8 cellular contexts compared by ENCODE assay signal in the genomic region with DNA sequence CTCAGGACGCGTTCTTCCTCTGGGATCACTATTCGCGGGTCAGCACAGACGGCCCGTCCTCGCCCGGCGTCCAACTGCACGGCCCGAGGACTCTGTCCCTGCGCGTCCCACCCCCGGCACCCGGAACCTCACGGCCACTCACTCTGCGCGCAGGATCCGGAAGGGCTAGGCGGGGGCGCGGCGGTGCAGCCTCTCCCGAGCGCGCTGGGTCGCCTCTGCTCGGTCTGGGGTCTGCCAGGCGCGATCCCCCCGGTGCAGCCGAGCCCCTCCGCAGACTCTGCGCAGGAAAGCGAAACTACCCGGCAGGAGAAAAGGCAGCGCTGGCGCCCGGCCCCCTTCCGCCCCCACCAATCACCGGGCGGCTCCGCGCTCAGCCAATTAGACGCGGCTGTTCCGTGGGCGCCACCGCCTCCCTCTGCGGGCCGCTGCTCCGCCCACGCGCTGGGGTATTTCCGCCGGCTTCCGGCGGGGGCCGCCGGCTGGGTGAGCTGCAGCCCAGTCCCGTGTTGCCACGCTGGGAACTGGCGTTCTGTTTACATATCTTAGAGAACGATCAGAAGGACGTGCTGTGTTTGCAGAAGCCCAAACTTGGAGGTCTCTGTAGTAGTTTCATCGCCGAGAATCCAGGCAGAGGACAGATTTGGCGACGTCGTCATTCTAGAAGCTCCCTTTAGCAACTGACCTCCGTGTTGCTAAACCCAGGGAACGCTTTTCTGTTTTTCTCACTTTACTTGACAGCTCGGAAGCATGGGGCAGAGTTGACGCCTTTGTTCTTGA. TPM values are rescaled to one million over a fixed set of nuclear protein-coding genes. Genes with fewer than 3 reads are reported as not detected.
DNase-seq lines count a peak whose midpoint lies in the region; ATAC-seq, FAIRE-seq and TF ChIP-seq lines count a peak whose summit lies in the region.

STAT1 (minus strand) TSS at position 296 of the 777 bp plus-strand sequence. CDS start 4,168 bp downstream, outside the sequence.

- no peak for FAIRE-seq in bronchial epithelial cell (lab: Jason Lieb, UNC)

- DNase-seq in AG04450 (ENCODE audit: low read depth, low spot score) (peak; percentile 89), NCI-H2196 treated with DMSO at 0.1 percent for 48 hours (lab: John Stamatoyannopoulos, UW; ENCODE audit: unreplicated experiment) (peak; percentile 80), WERI-Rb-1 (peak; percentile 89), bronchial epithelial cell (ENCODE audit: low read depth) (peak; percentile 72), immature natural killer cell (peak; percentile 96), smooth muscle cell of the brain vasculature (ENCODE audit: low read depth, low spot score) (peak; percentile 70)

- H3K4me3 Mint-ChIP-seq in immature natural killer cell, result no peak within 1 kb of the TSS

- POLR2A ChIA-PET in AG04450 (lab: Yijun Ruan, JAX), result interaction anchor here (0.7 to 1.4 kb wide), 4 partner anchors 32 to 38 kb away, joined by 3 to 11 read pairs (median 3); no protein-coding TSS in a partner anchor

- TF ChIP-seq CTCF in AG04450 (IDR thresholded peaks at IDR 0.05; ENCODE audit: low read depth, low read length), result no peak
- TF ChIP-seq CTCF in WERI-Rb-1 (IDR thresholded peaks at IDR 0.05; ENCODE audit: low read depth, low read length), result no peak
- no peak for TF ChIP-seq CTCF in bronchial epithelial cell (IDR thresholded peaks at IDR 0.05; ENCODE audit: insufficient read depth, low read length, severe bottlenecking)

- H3K4me1 Mint-ChIP-seq in immature natural killer cell, result peaks cover 13 to 25% of the 10 kb centered on the region in 2 donors

- H3K36me3 ChIP-seq in WERI-Rb-1, result peaks cover 6% of the 10 kb centered on the region
- H3K36me3 ChIP-seq in bronchial epithelial cell (ENCODE audit: control insufficient read depth, insufficient read depth, low read length), result peaks cover 8% of the 10 kb centered on the region

- no peaks in the 10 kb centered on the region for H3K27me3 ChIP-seq in AG04450 (ENCODE audit: control insufficient read depth, insufficient read depth, low read length)
- H3K27me3 ChIP-seq in WERI-Rb-1 (ENCODE audit: insufficient read depth, low read depth, severe bottlenecking), result no peaks in the 10 kb centered on the region
- H3K27me3 ChIP-seq in bronchial epithelial cell (ENCODE audit: control insufficient read depth, insufficient read depth, low read length), result no peaks in the 10 kb centered on the region

- peak within 1 kb of the TSS; percentile 98 for H3K27ac ChIP-seq in AG04450 (ENCODE audit: low read depth, low read length)
- peak within 1 kb of the TSS; percentile 87 for H3K27ac ChIP-seq in WERI-Rb-1

- no peak within 1 kb of the TSS for H3K27ac Mint-ChIP-seq in immature natural killer cell

- H3K27me3 Mint-ChIP-seq in immature natural killer cell (ENCODE audit: low read depth in 3 of 3), result peaks cover 0 to 8% (median 2%) of the 10 kb centered on the region in 3 donors

- CTCF ChIA-PET in AG04450 (lab: Charles Lee), result interaction anchor here (0.7 to 1.3 kb wide), 2 partner anchors 141 to 142 kb away, joined by 3 to 4 read pairs; no protein-coding TSS in a partner anchor

- no peaks in the 10 kb centered on the region for H3K9me3 Mint-ChIP-seq in immature natural killer cell

- peak within 1 kb of the TSS; percentile 89 for H3K4me3 ChIP-seq in AG04450 (ENCODE audit: low read depth, low read length)
- H3K4me3 ChIP-seq in WERI-Rb-1 (ENCODE audit: low read depth, low read length), result peak within 1 kb of the TSS; percentile 91
- H3K4me3 ChIP-seq in bronchial epithelial cell (ENCODE audit: low read depth, low read length), result peak within 1 kb of the TSS; percentile 91

- peaks cover 0 to 9% (median 9%) of the 10 kb centered on the region in 3 donors for H3K36me3 Mint-ChIP-seq in immature natural killer cell

- H3K9me3 ChIP-seq in AG04450 (ENCODE audit: control insufficient read depth, insufficient read depth, low read length) (no peaks in the 10 kb centered on the region), WERI-Rb-1 (ENCODE audit: severe bottlenecking) (no peaks in the 10 kb centered on the region)

- ATAC-seq in GM18870 (IDR thresholded peaks at IDR 0.05; ENCODE audit: unreplicated experiment) (peak; percentile 63), HG03108 (IDR thresholded peaks at IDR 0.05; ENCODE audit: unreplicated experiment) (peak; percentile 82)

RNA-seq across cellular contexts. Expression of gene STAT1, which starts in this region (rescaled TPM):
- polyA plus RNA-seq in AG04450 (2011; rRNA removed) (109 and 130 TPM in 2 replicates), immature natural killer cell (100 to 1,000 TPM in 1 of 3 donors, 10 to 100 TPM in 2; 79.4 to 121 (median 99.4) TPM)
- 113 and 120 TPM in 2 replicates for polyA minus RNA-seq in AG04450 (2011; rRNA and poly(A)+ RNA removed)
- 29.0 and 50.2 TPM in 2 replicates for total RNA-seq in bronchial epithelial cell

Comparison
In these comparisons a context has a peak if more than half of its experiments do, and no peak if none do; other contexts are left out.
1. Peak in every context shown above with its lines: DNase-seq, ATAC-seq, H3K4me3 ChIP-seq and H3K27ac ChIP-seq.